9 cellular contexts compared by ENCODE assay signal in the genomic region with DNA sequence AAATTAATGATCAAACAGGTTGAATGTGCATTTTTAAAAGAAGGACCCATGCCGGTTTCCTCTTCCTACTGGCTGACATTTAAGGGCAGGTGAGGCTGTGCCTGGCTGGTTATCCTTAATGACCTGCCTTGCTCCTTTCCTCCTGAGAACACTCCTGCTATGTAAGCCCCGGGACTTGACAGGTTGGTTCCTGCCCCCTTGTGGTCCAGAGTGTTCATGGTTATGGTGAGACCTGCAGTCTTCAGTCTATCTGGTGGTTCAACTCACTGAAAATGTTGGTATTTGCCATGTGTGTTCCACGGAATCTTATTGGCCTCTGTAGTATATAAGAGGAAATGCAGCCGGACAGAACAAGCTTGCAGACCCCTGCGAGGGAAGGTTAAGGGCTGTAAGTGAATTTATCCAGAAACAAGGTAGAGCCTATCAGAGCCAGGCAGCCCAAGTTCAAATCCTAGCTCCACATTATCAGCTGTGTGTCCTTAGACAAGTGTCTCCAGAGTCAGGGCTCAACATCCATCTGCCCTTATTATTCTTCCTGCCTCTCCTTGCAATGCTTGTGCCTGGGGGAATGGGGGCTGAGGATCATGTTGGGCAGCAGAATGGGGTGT. TPM values are rescaled to one million over a fixed set of nuclear protein-coding genes. Genes with fewer than 3 reads are reported as not detected.
A peak's percentile ranks its signal among the peaks of the same experiment; 100 is the strongest.
DNase-seq lines count a peak whose midpoint lies in the region; ATAC-seq and TF ChIP-seq lines count a peak whose summit lies in the region.
"Had no signal": no experiment of that assay in that cellular context is flagged by ENCODE, and none has a peak within 500 bp of the region (broad histone marks: within the 10 kb centered on the region; RNA-seq: fewer than 3 reads in every experiment).

No MANE protein-coding gene starts in this region.

- no peaks in the 10 kb centered on the region for H3K9me2 ChIP-seq in SK-N-SH

- H3K27ac ChIP-seq in breast epithelium, result no peak overlapping the region
- H3K27ac ChIP-seq in SK-N-SH (ENCODE audit: low read depth in 2 of 2, low read length in 1 of 2), result no peak overlapping the region
- no peak overlapping the region for H3K27ac ChIP-seq in epithelial cell of prostate

- H3K4me1 Mint-ChIP-seq in MCF 10A (ENCODE audit: insufficient read depth, unreplicated experiment) (no peaks in the 10 kb centered on the region), osteocyte (ENCODE audit: unreplicated experiment) (no peaks in the 10 kb centered on the region)

- H3K79me2 ChIP-seq in SK-N-SH (ENCODE audit: insufficient read depth), result no peaks in the 10 kb centered on the region

- no peaks in the 10 kb centered on the region for H4K20me1 ChIP-seq in SK-N-SH (ENCODE audit: insufficient read depth)

- intact Hi-C loops in MCF 10A (cut with micrococcal nuclease), result loop anchor here (1.0 to 5.0 kb wide), 3 partner anchors 115 to 420 kb away; no protein-coding TSS in a partner anchor
- intact Hi-C loops in breast epithelium (cut with DNase I; ENCODE audit: low total_unique reads), result no loop called here

- peak; percentile 61 for DNase-seq in MCF 10A (ENCODE audit: unreplicated experiment)
- DNase-seq in breast epithelium (ENCODE audit: low spot score in 2 of 2), result no peak
- DNase-seq in NCI-H1092 (lab: John Stamatoyannopoulos, UW), result peak; percentile 75
- peak; percentile 56 for DNase-seq in SK-N-SH
- peak; percentile 29 for DNase-seq in epithelial cell of prostate (ENCODE audit: low read depth, low spot score)
- no peak for DNase-seq in osteocyte (ENCODE audit: extremely low spot score, unreplicated experiment)

- no peak for TF ChIP-seq EP300 in SK-N-SH (IDR thresholded peaks at IDR 0.05; ENCODE audit: borderline replicate concordance in 1 of 2, low read depth in 1 of 2, low read length in 1 of 2)

- no peak overlapping the region for H3K9ac ChIP-seq in SK-N-SH

- H3K36me3 ChIP-seq in breast epithelium, result no peaks in the 10 kb centered on the region
- H3K36me3 ChIP-seq in SK-N-SH (replicated peaks in 1 of 2; ENCODE audit: control insufficient read depth in 1 of 2, insufficient read depth in 2 of 2, low read length in 1 of 2), result no peaks in the 10 kb centered on the region

- H3K27me3 ChIP-seq in breast epithelium (peaks cover 0 to 42% of the 10 kb centered on the region in 2 donors), SK-N-SH (ENCODE audit: insufficient read depth) (0 out of 2 replicates have a peak, but pooled peaks cover 7% of the 10 kb centered on the region)

- H3K27me3 Mint-ChIP-seq in MCF 10A (ENCODE audit: insufficient read depth, unreplicated experiment) (peaks cover 69% of the 10 kb centered on the region), osteocyte (ENCODE audit: unreplicated experiment) (peaks cover 9% of the 10 kb centered on the region)

- TF ChIP-seq RAD21 in SK-N-SH (IDR thresholded peaks at IDR 0.05; ENCODE audit: low read length), result peak; percentile 65

- POLR2A ChIA-PET in MCF 10A (lab: Yijun Ruan, JAX), result no interaction called here
- POLR2A ChIA-PET in SK-N-SH (lab: Yijun Ruan, JAX), result no interaction called here

- H2AFZ ChIP-seq in SK-N-SH (ENCODE audit: low read depth), result no peak overlapping the region

- 0% methylated on average over 5 of the region's 5 CpGs for WGBS in SK-N-SH (ENCODE audit: low lambda C conversion rate)

- BruUV-seq in MCF 10A (replicated peaks; lab: Mats Ljungman, UMichigan), result no TSS peak

- H3K9me3 ChIP-seq in breast epithelium (no peaks in the 10 kb centered on the region), SK-N-SH (no peaks in the 10 kb centered on the region)

- no peak for TF ChIP-seq POLR2A in breast epithelium (IDR thresholded peaks at IDR 0.05)

- no peaks in the 10 kb centered on the region for H3F3A ChIP-seq in SK-N-SH (replicated peaks; ENCODE audit: insufficient read depth)

- H3K4me3 ChIP-seq in breast epithelium, result no peak overlapping the region
- no peak overlapping the region; a peak in 1 of 4 replicates for H3K4me3 ChIP-seq in SK-N-SH (ENCODE audit: low read depth in 2 of 2, low read length in 1 of 2)

- ATAC-seq in HG03378 (IDR thresholded peaks at IDR 0.05; ENCODE audit: unreplicated experiment), result no peak
- ATAC-seq in HG02981 (IDR thresholded peaks at IDR 0.05; ENCODE audit: unreplicated experiment), result no peak

- H3K4me3 Mint-ChIP-seq in MCF 10A (ENCODE audit: unreplicated experiment), result no peak overlapping the region
- no peak overlapping the region for H3K4me3 Mint-ChIP-seq in osteocyte (ENCODE audit: unreplicated experiment)
- H3K4me3 Mint-ChIP-seq: activated naive CD8-positive, alpha-beta T cell had no signal

- H3K4me1 ChIP-seq in breast epithelium (no peaks in the 10 kb centered on the region), SK-N-SH (ENCODE audit: control insufficient read depth in 1 of 2, insufficient read depth in 2 of 2, low read depth in 1 of 2, low read length in 1 of 2) (no peaks in the 10 kb centered on the region; a peak in 1 of 4 replicates)

- H3K27ac Mint-ChIP-seq in MCF 10A (ENCODE audit: low read depth, unreplicated experiment), result no peak overlapping the region
- H3K27ac Mint-ChIP-seq in osteocyte (ENCODE audit: unreplicated experiment), result no peak overlapping the region
- H3K27ac Mint-ChIP-seq: activated naive CD8-positive, alpha-beta T cell had no signal

- H3K9me3 Mint-ChIP-seq in MCF 10A (ENCODE audit: unreplicated experiment) (no peaks in the 10 kb centered on the region), osteocyte (ENCODE audit: unreplicated experiment) (no peaks in the 10 kb centered on the region)

- H3K36me3 Mint-ChIP-seq in MCF 10A (ENCODE audit: insufficient read depth, unreplicated experiment) (no peaks in the 10 kb centered on the region), osteocyte (ENCODE audit: unreplicated experiment) (no peaks in the 10 kb centered on the region)
- H3K36me3 Mint-ChIP-seq: activated naive CD8-positive, alpha-beta T cell had no signal

- no peak overlapping the region for H3K4me2 ChIP-seq in SK-N-SH

- CTCF ChIA-PET in MCF 10A (lab: Yijun Ruan, JAX) (interaction anchor here (0.6 to 1.5 kb wide), 11 partner anchors 10 to 530 kb away, joined by 3 to 4 read pairs (median 3); no protein-coding TSS in a partner anchor), SK-N-SH (lab: Yijun Ruan, JAX) (interaction anchor here (0.6 to 3.1 kb wide), 14 partner anchors 9 to 422 kb away, joined by 3 to 12 read pairs (median 4); no protein-coding TSS in a partner anchor)

- TF ChIP-seq CTCF in MCF 10A (IDR thresholded peaks at IDR 0.05; ENCODE audit: unreplicated experiment), result peak; percentile 20
- no peak for TF ChIP-seq CTCF in breast epithelium (IDR thresholded peaks at IDR 0.05)
- peak; percentile 47 for TF ChIP-seq CTCF in SK-N-SH (IDR thresholded peaks at IDR 0.05)
- peak; percentile 43 for TF ChIP-seq CTCF in osteocyte (IDR thresholded peaks at IDR 0.05)

TF ChIP-seq in SK-N-SH, 30 proteins besides CTCF, POLR2A, EP300 and RAD21:
- TF ChIP-seq NFIC (IDR thresholded peaks at IDR 0.05; ENCODE audit: borderline replicate concordance), result no peak
- peak; percentile 46; the same call in 1 of the 2 replicates for TF ChIP-seq SMC3 (IDR thresholded peaks at IDR 0.05; ENCODE audit: low read depth, low read length)
TF ChIP-seq in SK-N-SH: peak in this region for 1.

RNA-seq across cellular contexts. Expression of a gene that starts 5.2 kb away (rescaled TPM):
- not detected in 2 replicates for total RNA-seq in MCF 10A (2022)
- total RNA-seq in breast epithelium, result not detected
- polyA plus RNA-seq in SK-N-SH (2012; rRNA removed), result not detected in 2 replicates
- polyA plus RNA-seq in SK-N-SH (2012; cell fraction: cytosol; rRNA removed), result not detected in 2 replicates
- not detected in 2 replicates for polyA plus RNA-seq in SK-N-SH (2012; cell fraction: nucleus; rRNA removed)
- total RNA-seq in osteocyte, result not detected in 2 replicates

RNA-seq across cellular contexts. Expression of a gene that starts 23.9 kb away (rescaled TPM):
- total RNA-seq in MCF 10A (2022), result not detected in 2 replicates
- total RNA-seq in breast epithelium, result not detected
- not detected in 2 replicates for polyA plus RNA-seq in SK-N-SH (2012; rRNA removed)
- not detected in 2 replicates for polyA plus RNA-seq in SK-N-SH (2012; cell fraction: cytosol; rRNA removed)
- not detected in 2 replicates for polyA plus RNA-seq in SK-N-SH (2012; cell fraction: nucleus; rRNA removed)
- total RNA-seq in osteocyte, result not detected in 2 replicates

RNA-seq across cellular contexts. Expression of a gene that starts 44.0 kb away (rescaled TPM):
- total RNA-seq in MCF 10A (2022), result not detected in 2 replicates
- not detected for total RNA-seq in breast epithelium
- polyA plus RNA-seq in SK-N-SH (2012; rRNA removed), result not detected in 2 replicates
- polyA plus RNA-seq in SK-N-SH (2012; cell fraction: cytosol; rRNA removed), result not detected in 2 replicates
- not detected in 2 replicates for polyA plus RNA-seq in SK-N-SH (2012; cell fraction: nucleus; rRNA removed)
- total RNA-seq in osteocyte, result not detected in 2 replicates

Comparison
In these comparisons a context has a peak if more than half of its experiments do, and no peak if none do; other contexts are left out.
1. DNase-seq: peak in MCF 10A (single experiment), NCI-H1092 (single experiment), SK-N-SH (single experiment) and epithelial cell of prostate (single experiment); none in breast epithelium (0 of 2) and osteocyte (single experiment).
2. CTCF ChIP-seq: peak in MCF 10A (single experiment), SK-N-SH (single experiment) and osteocyte (single experiment); none in breast epithelium (0 of 3).